1 cellular context compared by ENCODE assay signal in the genomic region with DNA sequence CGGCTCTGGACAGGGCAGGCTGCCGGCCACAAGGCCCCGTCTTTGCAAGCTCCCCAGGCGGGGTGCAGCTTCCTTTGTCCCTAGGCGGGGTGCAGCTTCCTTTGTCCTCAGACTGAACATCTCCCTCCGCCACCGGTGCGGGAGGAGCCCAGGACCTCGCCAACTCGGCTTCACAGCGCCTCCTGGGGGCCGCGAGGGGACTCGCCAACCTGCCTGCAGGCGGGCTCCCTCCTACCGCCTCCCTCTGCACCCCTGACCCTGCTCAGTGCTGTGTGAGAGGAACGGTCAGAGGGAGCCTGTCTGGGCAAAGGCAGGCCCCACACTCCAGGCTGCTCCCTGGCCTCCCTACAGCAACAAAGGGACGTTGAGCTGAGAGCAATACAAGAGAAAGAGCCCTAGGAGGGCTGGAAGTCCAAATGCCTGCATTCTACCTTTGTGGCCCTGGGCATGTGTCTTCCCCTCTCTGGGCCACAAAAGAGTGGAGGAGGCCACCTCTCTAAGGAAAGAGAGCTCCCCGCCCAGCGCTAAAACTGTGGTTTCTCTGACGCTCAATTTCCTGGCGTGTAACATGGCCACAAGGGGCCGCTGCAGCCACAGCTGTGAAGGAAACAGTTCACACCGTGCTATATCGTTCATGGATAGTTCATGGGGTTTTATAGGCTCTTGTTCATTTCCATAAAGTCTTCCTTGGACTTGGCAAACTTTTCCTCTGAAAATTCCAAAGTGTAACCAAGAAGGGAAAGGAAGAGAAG.
TF ChIP-seq lines count a peak whose summit lies in the region.

No MANE protein-coding gene starts in this region.

TF ChIP-seq in HepG2, 621 proteins besides CTCF, POLR2A, EP300 and RAD21 (continued from another document and continues in another):
- TF ChIP-seq, protein P1, sequence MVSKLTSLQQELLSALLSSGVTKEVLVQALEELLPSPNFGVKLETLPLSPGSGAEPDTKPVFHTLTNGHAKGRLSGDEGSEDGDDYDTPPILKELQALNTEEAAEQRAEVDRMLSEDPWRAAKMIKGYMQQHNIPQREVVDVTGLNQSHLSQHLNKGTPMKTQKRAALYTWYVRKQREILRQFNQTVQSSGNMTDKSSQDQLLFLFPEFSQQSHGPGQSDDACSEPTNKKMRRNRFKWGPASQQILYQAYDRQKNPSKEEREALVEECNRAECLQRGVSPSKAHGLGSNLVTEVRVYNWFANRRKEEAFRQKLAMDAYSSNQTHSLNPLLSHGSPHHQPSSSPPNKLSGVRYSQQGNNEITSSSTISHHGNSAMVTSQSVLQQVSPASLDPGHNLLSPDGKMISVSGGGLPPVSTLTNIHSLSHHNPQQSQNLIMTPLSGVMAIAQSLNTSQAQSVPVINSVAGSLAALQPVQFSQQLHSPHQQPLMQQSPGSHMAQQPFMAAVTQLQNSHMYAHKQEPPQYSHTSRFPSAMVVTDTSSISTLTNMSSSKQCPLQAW (CRISPR knock-in tag; IDR thresholded peaks at IDR 0.05) = no peak
- TF ChIP-seq KDM1A (CRISPR knock-in tag; IDR thresholded peaks at IDR 0.05) (no peak), MBNL3 (CRISPR knock-in tag; conservative IDR thresholded peaks at IDR 0.05) (no peak), CBX1 (IDR thresholded peaks at IDR 0.05; ENCODE audit: low read depth) (no peak), ZNF24 (IDR thresholded peaks at IDR 0.05) (no peak), BRD4 (CRISPR knock-in tag; IDR thresholded peaks at IDR 0.05) (no peak), IKZF4 (CRISPR knock-in tag; IDR thresholded peaks at IDR 0.05; ENCODE audit: borderline replicate concordance, low read depth, not compliant biosample characterization) (peak; percentile 4), ZNF776 (CRISPR knock-in tag; IDR thresholded peaks at IDR 0.05) (no peak), ZNF343 (CRISPR knock-in tag; IDR thresholded peaks at IDR 0.05) (peak; percentile 80), CENPT (CRISPR knock-in tag; IDR thresholded peaks at IDR 0.05; ENCODE audit: low read depth) (no peak), SALL1 (CRISPR knock-in tag; IDR thresholded peaks at IDR 0.05) (peak; percentile 80), ZNF850 (CRISPR knock-in tag; conservative IDR thresholded peaks at IDR 0.05) (no peak), KMT2A (CRISPR knock-in tag; IDR thresholded peaks at IDR 0.05) (no peak), CEBPB (IDR thresholded peaks at IDR 0.05; ENCODE audit: borderline replicate concordance, low read depth, low read length) (no peak), RORA (CRISPR knock-in tag; IDR thresholded peaks at IDR 0.05) (no peak), PAF1 (CRISPR knock-in tag; IDR thresholded peaks at IDR 0.05) (no peak), SMC3 (IDR thresholded peaks at IDR 0.05; ENCODE audit: low read length) (peak; percentile 87), SP140L (CRISPR knock-in tag; IDR thresholded peaks at IDR 0.05; ENCODE audit: borderline replicate concordance) (0 out of 2 replicates have a peak, but pooled peaks have one; percentile 76), IRX3 (CRISPR knock-in tag; IDR thresholded peaks at IDR 0.05; ENCODE audit: borderline replicate concordance, low read depth) (no peak), MXI1 (IDR thresholded peaks at IDR 0.05; ENCODE audit: borderline replicate concordance, low read depth, low read length) (no peak), ZNF543 (CRISPR knock-in tag; IDR thresholded peaks at IDR 0.05) (peak; percentile 100), SP5 (CRISPR knock-in tag; IDR thresholded peaks at IDR 0.05; ENCODE audit: borderline replicate concordance, low read depth) (no peak), FOXC1 (CRISPR knock-in tag; IDR thresholded peaks at IDR 0.05; ENCODE audit: borderline replicate concordance) (no peak; the same call in 1 of the 2 replicates), MXD4 (CRISPR knock-in tag; IDR thresholded peaks at IDR 0.05) (no peak), TP53 (CRISPR knock-in tag; conservative IDR thresholded peaks at IDR 0.05) (no peak), ZNF781 (CRISPR knock-in tag; IDR thresholded peaks at IDR 0.05; ENCODE audit: borderline replicate concordance, not compliant biosample characterization) (no peak), ZNF879 (CRISPR knock-in tag; IDR thresholded peaks at IDR 0.05) (no peak), SIX4 (CRISPR knock-in tag; IDR thresholded peaks at IDR 0.05) (no peak), ZNF12 (CRISPR knock-in tag; IDR thresholded peaks at IDR 0.05) (no peak), ARNTL (CRISPR knock-in tag; IDR thresholded peaks at IDR 0.05) (0 out of 2 replicates have a peak, but pooled peaks have one; percentile 30), ZMYM4 (CRISPR knock-in tag; IDR thresholded peaks at IDR 0.05) (peak; percentile 48; the same call in 1 of the 2 replicates), ZNF546 (CRISPR knock-in tag; conservative IDR thresholded peaks at IDR 0.05) (peak; percentile 82; the same call in 1 of the 2 replicates), GABPA (IDR thresholded peaks at IDR 0.05; ENCODE audit: low read depth, low read length) (no peak), GABPA (CRISPR knock-in tag; IDR thresholded peaks at IDR 0.05; ENCODE audit: low read depth) (no peak), ZNF253 (CRISPR knock-in tag; IDR thresholded peaks at IDR 0.05; ENCODE audit: borderline replicate concordance) (no peak), MIER3 (CRISPR knock-in tag; IDR thresholded peaks at IDR 0.05; ENCODE audit: borderline replicate concordance) (no peak), NFE2 (CRISPR knock-in tag; IDR thresholded peaks at IDR 0.05) (no peak), ZEB1 (IDR thresholded peaks at IDR 0.05; ENCODE audit: insufficient replicate concordance, low read depth) (no peak)
- TF ChIP-seq, protein P2, sequence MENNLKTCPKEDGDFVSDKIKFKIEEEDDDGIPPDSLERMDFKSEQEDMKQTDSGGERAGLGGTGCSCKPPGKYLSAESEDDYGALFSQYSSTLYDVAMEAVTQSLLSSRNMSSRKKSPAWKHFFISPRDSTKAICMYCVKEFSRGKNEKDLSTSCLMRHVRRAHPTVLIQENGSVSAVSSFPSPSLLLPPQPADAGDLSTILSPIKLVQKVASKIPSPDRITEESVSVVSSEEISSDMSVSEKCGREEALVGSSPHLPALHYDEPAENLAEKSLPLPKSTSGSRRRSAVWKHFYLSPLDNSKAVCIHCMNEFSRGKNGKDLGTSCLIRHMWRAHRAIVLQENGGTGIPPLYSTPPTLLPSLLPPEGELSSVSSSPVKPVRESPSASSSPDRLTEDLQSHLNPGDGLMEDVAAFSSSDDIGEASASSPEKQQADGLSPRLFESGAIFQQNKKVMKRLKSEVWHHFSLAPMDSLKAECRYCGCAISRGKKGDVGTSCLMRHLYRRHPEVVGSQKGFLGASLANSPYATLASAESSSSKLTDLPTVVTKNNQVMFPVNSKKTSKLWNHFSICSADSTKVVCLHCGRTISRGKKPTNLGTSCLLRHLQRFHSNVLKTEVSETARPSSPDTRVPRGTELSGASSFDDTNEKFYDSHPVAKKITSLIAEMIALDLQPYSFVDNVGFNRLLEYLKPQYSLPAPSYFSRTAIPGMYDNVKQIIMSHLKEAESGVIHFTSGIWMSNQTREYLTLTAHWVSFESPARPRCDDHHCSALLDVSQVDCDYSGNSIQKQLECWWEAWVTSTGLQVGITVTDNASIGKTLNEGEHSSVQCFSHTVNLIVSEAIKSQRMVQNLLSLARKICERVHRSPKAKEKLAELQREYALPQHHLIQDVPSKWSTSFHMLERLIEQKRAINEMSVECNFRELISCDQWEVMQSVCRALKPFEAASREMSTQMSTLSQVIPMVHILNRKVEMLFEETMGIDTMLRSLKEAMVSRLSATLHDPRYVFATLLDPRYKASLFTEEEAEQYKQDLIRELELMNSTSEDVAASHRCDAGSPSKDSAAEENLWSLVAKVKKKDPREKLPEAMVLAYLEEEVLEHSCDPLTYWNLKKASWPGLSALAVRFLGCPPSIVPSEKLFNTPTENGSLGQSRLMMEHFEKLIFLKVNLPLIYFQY (CRISPR knock-in tag; IDR thresholded peaks at IDR 0.05; ENCODE audit: borderline replicate concordance) = no peak
- TF ChIP-seq, protein P3, sequence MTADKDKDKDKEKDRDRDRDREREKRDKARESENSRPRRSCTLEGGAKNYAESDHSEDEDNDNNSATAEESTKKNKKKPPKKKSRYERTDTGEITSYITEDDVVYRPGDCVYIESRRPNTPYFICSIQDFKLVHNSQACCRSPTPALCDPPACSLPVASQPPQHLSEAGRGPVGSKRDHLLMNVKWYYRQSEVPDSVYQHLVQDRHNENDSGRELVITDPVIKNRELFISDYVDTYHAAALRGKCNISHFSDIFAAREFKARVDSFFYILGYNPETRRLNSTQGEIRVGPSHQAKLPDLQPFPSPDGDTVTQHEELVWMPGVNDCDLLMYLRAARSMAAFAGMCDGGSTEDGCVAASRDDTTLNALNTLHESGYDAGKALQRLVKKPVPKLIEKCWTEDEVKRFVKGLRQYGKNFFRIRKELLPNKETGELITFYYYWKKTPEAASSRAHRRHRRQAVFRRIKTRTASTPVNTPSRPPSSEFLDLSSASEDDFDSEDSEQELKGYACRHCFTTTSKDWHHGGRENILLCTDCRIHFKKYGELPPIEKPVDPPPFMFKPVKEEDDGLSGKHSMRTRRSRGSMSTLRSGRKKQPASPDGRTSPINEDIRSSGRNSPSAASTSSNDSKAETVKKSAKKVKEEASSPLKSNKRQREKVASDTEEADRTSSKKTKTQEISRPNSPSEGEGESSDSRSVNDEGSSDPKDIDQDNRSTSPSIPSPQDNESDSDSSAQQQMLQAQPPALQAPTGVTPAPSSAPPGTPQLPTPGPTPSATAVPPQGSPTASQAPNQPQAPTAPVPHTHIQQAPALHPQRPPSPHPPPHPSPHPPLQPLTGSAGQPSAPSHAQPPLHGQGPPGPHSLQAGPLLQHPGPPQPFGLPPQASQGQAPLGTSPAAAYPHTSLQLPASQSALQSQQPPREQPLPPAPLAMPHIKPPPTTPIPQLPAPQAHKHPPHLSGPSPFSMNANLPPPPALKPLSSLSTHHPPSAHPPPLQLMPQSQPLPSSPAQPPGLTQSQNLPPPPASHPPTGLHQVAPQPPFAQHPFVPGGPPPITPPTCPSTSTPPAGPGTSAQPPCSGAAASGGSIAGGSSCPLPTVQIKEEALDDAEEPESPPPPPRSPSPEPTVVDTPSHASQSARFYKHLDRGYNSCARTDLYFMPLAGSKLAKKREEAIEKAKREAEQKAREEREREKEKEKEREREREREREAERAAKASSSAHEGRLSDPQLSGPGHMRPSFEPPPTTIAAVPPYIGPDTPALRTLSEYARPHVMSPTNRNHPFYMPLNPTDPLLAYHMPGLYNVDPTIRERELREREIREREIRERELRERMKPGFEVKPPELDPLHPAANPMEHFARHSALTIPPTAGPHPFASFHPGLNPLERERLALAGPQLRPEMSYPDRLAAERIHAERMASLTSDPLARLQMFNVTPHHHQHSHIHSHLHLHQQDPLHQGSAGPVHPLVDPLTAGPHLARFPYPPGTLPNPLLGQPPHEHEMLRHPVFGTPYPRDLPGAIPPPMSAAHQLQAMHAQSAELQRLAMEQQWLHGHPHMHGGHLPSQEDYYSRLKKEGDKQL (CRISPR knock-in tag; IDR thresholded peaks at IDR 0.05; ENCODE audit: low read depth) = no peak
- TF ChIP-seq, protein P4, sequence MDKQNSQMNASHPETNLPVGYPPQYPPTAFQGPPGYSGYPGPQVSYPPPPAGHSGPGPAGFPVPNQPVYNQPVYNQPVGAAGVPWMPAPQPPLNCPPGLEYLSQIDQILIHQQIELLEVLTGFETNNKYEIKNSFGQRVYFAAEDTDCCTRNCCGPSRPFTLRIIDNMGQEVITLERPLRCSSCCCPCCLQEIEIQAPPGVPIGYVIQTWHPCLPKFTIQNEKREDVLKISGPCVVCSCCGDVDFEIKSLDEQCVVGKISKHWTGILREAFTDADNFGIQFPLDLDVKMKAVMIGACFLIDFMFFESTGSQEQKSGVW (CRISPR knock-in tag; IDR thresholded peaks at IDR 0.05; ENCODE audit: borderline replicate concordance) = no peak
- TF ChIP-seq, protein P5, sequence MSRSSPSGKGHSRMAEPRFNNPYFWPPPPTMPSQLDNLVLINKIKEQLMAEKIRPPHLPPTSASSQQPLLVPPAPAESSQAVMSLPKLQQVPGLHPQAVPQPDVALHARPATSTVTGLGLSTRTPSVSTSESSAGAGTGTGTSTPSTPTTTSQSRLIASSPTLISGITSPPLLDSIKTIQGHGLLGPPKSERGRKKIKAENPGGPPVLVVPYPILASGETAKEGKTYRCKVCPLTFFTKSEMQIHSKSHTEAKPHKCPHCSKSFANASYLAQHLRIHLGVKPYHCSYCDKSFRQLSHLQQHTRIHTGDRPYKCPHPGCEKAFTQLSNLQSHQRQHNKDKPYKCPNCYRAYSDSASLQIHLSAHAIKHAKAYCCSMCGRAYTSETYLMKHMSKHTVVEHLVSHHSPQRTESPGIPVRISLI (CRISPR knock-in tag; IDR thresholded peaks at IDR 0.05; ENCODE audit: borderline replicate concordance) = 0 out of 2 replicates have a peak, but pooled peaks have one; percentile 31
- TF ChIP-seq, protein P6, sequence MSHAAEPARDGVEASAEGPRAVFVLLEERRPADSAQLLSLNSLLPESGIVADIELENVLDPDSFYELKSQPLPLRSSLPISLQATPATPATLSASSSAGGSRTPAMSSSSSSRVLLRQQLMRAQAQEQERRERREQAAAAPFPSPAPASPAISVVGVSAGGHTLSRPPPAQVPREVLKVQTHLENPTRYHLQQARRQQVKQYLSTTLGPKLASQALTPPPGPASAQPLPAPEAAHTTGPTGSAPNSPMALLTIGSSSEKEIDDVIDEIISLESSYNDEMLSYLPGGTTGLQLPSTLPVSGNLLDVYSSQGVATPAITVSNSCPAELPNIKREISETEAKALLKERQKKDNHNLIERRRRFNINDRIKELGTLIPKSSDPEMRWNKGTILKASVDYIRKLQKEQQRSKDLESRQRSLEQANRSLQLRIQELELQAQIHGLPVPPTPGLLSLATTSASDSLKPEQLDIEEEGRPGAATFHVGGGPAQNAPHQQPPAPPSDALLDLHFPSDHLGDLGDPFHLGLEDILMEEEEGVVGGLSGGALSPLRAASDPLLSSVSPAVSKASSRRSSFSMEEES (CRISPR knock-in tag; IDR thresholded peaks at IDR 0.05) = no peak; the same call in 1 of the 2 replicates
- TF ChIP-seq, protein P7, sequence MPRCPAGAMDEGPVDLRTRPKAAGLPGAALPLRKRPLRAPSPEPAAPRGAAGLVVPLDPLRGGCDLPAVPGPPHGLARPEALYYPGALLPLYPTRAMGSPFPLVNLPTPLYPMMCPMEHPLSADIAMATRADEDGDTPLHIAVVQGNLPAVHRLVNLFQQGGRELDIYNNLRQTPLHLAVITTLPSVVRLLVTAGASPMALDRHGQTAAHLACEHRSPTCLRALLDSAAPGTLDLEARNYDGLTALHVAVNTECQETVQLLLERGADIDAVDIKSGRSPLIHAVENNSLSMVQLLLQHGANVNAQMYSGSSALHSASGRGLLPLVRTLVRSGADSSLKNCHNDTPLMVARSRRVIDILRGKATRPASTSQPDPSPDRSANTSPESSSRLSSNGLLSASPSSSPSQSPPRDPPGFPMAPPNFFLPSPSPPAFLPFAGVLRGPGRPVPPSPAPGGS (CRISPR knock-in tag; IDR thresholded peaks at IDR 0.05) = peak; percentile 34; the same call in 1 of the 2 replicates
- TF ChIP-seq, protein P8, sequence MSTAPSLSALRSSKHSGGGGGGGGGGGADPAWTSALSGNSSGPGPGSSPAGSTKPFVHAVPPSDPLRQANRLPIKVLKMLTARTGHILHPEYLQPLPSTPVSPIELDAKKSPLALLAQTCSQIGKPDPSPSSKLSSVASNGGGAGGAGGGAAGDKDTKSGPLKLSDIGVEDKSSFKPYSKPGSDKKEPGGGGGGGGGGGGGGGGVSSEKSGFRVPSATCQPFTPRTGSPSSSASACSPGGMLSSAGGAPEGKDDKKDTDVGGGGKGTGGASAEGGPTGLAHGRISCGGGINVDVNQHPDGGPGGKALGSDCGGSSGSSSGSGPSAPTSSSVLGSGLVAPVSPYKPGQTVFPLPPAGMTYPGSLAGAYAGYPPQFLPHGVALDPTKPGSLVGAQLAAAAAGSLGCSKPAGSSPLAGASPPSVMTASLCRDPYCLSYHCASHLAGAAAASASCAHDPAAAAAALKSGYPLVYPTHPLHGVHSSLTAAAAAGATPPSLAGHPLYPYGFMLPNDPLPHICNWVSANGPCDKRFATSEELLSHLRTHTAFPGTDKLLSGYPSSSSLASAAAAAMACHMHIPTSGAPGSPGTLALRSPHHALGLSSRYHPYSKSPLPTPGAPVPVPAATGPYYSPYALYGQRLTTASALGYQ (CRISPR knock-in tag; IDR thresholded peaks at IDR 0.05) = no peak
